13 cellular contexts compared by ENCODE assay signal in the genomic region with DNA sequence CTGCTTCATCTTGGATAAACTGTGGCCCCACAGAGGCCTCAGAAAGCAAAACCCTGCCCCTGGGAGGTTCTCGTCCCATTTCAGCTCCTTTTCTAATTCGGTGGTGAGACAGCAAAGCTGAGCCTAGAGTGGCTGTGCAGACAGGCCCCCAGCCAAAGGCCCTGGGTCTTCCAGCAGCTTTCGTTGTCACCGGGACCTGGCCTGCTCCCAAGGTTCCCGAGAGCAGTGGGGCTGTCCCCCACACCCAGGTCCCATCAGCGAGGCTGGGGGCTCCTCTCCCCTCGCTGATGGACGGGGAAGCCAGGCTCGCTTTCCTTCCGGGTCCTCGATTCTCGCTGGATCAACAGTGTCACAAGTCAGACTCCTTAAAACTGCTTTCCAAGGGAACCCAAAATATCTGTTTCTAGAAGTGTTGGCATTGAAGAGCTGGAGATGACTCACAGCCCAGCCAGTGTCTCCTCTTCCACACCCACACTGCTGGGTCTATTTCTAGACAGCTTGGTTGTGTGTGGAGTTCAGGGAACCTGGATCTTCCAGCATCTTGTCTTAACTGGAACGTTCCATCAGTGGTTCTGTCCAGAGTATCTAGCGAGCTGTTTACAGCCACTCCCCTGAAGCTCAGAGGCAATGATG. TPM values are rescaled to one million over a fixed set of nuclear protein-coding genes. Genes with fewer than 3 reads are reported as not detected.
DNase-seq lines count a peak whose midpoint lies in the region; ATAC-seq and TF ChIP-seq lines count a peak whose summit lies in the region.
"Had no signal": no experiment of that assay in that cellular context is flagged by ENCODE, and none has a peak within 500 bp of the region (broad histone marks: within the 10 kb centered on the region; RNA-seq: fewer than 3 reads in every experiment).

No MANE protein-coding gene starts in this region.

- H3K4me1 ChIP-seq in gastrocnemius medialis = peaks cover 25 to 26% of the 10 kb centered on the region in 2 donors

- POLR2A ChIA-PET in RWPE1 (lab: Yijun Ruan, JAX; ENCODE audit: low non-redundant PET) = no interaction called here

- H3K36me3 Mint-ChIP-seq in stimulated activated naive B cell treated with anti-CD40 and anti-IgM and Interleukin-4, amounts not matched to agents 10 μg/mL and 1 μg/mL and 100 μg/mL, for 72 hours = peaks cover 0 to 3% of the 10 kb centered on the region in 2 donors

- H3K27ac ChIP-seq in RWPE1 (peak overlapping the region; percentile 24; the same call in 1 of the 2 replicates), gastrocnemius medialis (peak overlapping the region; percentile 11 to 63 (median 39))

- H3K4me1 Mint-ChIP-seq in stimulated activated naive B cell treated with anti-CD40 and anti-IgM and Interleukin-4, amounts not matched to agents 10 μg/mL and 1 μg/mL and 100 μg/mL, for 72 hours = peaks cover 5 to 6% of the 10 kb centered on the region in 2 donors

- peak; percentile 18 for DNase-seq in GM04504 (ENCODE audit: low read depth)
- DNase-seq in RWPE1 (ENCODE audit: low spot score) = no peak
- DNase-seq in fibroblast of peridontal ligament (ENCODE audit: extremely low read depth) = peak; percentile 51
- DNase-seq in gastrocnemius medialis = peak in 1 of 2 donors; percentile 49
- DNase-seq in C1 segment of cervical spinal cord (lab: John Stamatoyannopoulos, UW) = no peak
- DNase-seq in stimulated activated naive B cell treated with anti-CD40 and anti-IgM and Interleukin-4, amounts not matched to agents 10 μg/mL and 1 μg/mL and 100 μg/mL, for 72 hours = no peak
- DNase-seq in SK-N-DZ (ENCODE audit: low spot score) = no peak
- no peak for DNase-seq in mesenteric fat pad (ENCODE audit: low spot score)
- DNase-seq: activated CD4-positive, alpha-beta T cell treated with anti-CD3 and anti-CD28 coated beads, Interleukin-2, amount 50 U/mL, for 4 hours; activated naive CD4-positive, alpha-beta T cell; effector CD4-positive, alpha-beta T cell; NCI-H524 treated with DMSO at 0.1 percent for 48 hours; SW 1271 had no signal

- no peaks in the 10 kb centered on the region for H3K27me3 ChIP-seq in gastrocnemius medialis

- ATAC-seq in gastrocnemius medialis = peak; percentile 22 to 58
- ATAC-seq in stimulated activated naive B cell treated with anti-CD40 and anti-IgM and Interleukin-4, amounts not matched to agents 10 μg/mL and 1 μg/mL and 100 μg/mL, for 72 hours (replicated peaks) = no peak

- H3K36me3 ChIP-seq in gastrocnemius medialis = no peaks in the 10 kb centered on the region

- intact Hi-C loops in gastrocnemius medialis (cut with DNase I; ENCODE audit: low total_unique reads) = no loop called here

- CTCF ChIA-PET in RWPE1 (lab: Yijun Ruan, JAX) = no interaction called here

- peaks cover 4 to 8% of the 10 kb centered on the region in 2 donors for H3K27me3 Mint-ChIP-seq in stimulated activated naive B cell treated with anti-CD40 and anti-IgM and Interleukin-4, amounts not matched to agents 10 μg/mL and 1 μg/mL and 100 μg/mL, for 72 hours

- TF ChIP-seq CTCF in RWPE1 (conservative IDR thresholded peaks at IDR 0.05; ENCODE audit: low read depth) = no peak
- no peak for TF ChIP-seq CTCF in gastrocnemius medialis (IDR thresholded peaks at IDR 0.05 in 4 of 5, conservative IDR thresholded peaks at IDR 0.05 in 1 of 5)

- no peak overlapping the region for H3K27ac Mint-ChIP-seq in stimulated activated naive B cell treated with anti-CD40 and anti-IgM and Interleukin-4, amounts not matched to agents 10 μg/mL and 1 μg/mL and 100 μg/mL, for 72 hours

- H3K4me3 Mint-ChIP-seq in stimulated activated naive B cell treated with anti-CD40 and anti-IgM and Interleukin-4, amounts not matched to agents 10 μg/mL and 1 μg/mL and 100 μg/mL, for 72 hours = no peak overlapping the region

- H3K9me3 ChIP-seq in gastrocnemius medialis = no peaks in the 10 kb centered on the region

- H3K9me3 Mint-ChIP-seq in stimulated activated naive B cell treated with anti-CD40 and anti-IgM and Interleukin-4, amounts not matched to agents 10 μg/mL and 1 μg/mL and 100 μg/mL, for 72 hours = no peaks in the 10 kb centered on the region

- in situ Hi-C loops in gastrocnemius medialis (cut with MboI; ENCODE audit: low sequenced_read_pairs in 4 of 4) = loop anchor here in 1 of 4 donors (25.0 kb wide), 1 partner anchor 112 kb away; the partner anchor contains the start of gene PDXK

- no peak overlapping the region for H3K4me3 ChIP-seq in gastrocnemius medialis

- TF ChIP-seq POLR2A in gastrocnemius medialis (IDR thresholded peaks at IDR 0.05) = no peak

RNA-seq across cellular contexts. Expression of gene RRP1, which starts 35.0 kb away (rescaled TPM):
- total RNA-seq in gastrocnemius medialis (10 to 100 TPM; 17.5 to 32.0 (median 25.1) TPM), mesenteric fat pad (29.8 TPM)
- 32.7 and 45.9 TPM in 2 replicates for polyA plus RNA-seq in SK-N-DZ (2014; cell fraction: cytosol; rRNA removed)
- polyA plus RNA-seq in SK-N-DZ (2014; cell fraction: nucleus; rRNA removed) = 93.3 and 129 TPM in 2 replicates

RNA-seq across cellular contexts. Expression of gene AGPAT3, which starts 40.7 kb away (rescaled TPM):
- total RNA-seq in gastrocnemius medialis (100 to 1,000 TPM in 1 of 4 donors, 10 to 100 TPM in 3; 44.2 to 102 (median 59.3) TPM), mesenteric fat pad (79.2 TPM)
- 9.8 and 11.2 TPM in 2 replicates for polyA plus RNA-seq in SK-N-DZ (2014; cell fraction: cytosol; rRNA removed)
- polyA plus RNA-seq in SK-N-DZ (2014; cell fraction: nucleus; rRNA removed) = 9.4 and 14.0 TPM in 2 replicates

RNA-seq across cellular contexts. Expression of gene CSTB, which starts 48.3 kb away (rescaled TPM):
- total RNA-seq in gastrocnemius medialis = 1 to 10 TPM; 1.3 to 5.9 (median 5.2) TPM
- polyA plus RNA-seq in SK-N-DZ (2014; cell fraction: cytosol; rRNA removed) = 8.0 and 9.6 TPM in 2 replicates
- 7.8 and 9.3 TPM in 2 replicates for polyA plus RNA-seq in SK-N-DZ (2014; cell fraction: nucleus; rRNA removed)
- 84.9 TPM for total RNA-seq in mesenteric fat pad

Comparison
In these comparisons a context has a peak if more than half of its experiments do, and no peak if none do; other contexts are left out.
1. DNase-seq: peak in GM04504 (single experiment) and fibroblast of peridontal ligament (single experiment); none in RWPE1 (single experiment), C1 segment of cervical spinal cord (0 of 14), stimulated activated naive B cell treated with anti-CD40 and anti-IgM and Interleukin-4, amounts not matched to agents 10 μg/mL and 1 μg/mL and 100 μg/mL, for 72 hours (single experiment), SK-N-DZ (single experiment) and mesenteric fat pad (single experiment).
2. ATAC-seq: peak in gastrocnemius medialis (2 of 2); none in stimulated activated naive B cell treated with anti-CD40 and anti-IgM and Interleukin-4, amounts not matched to agents 10 μg/mL and 1 μg/mL and 100 μg/mL, for 72 hours (0 of 2).
3. RNA of gene CSTB, which starts 48.3 kb away (total RNA-seq): 84.9 TPM in mesenteric fat pad (single experiment); 1.3 to 5.9 TPM in gastrocnemius medialis; every median in the first group is over 10 times any median in the second.